In genomic region chr2:54388093-54388492, GRCh38 we compare ENCODE assay signal across 2 cellular contexts.
A peak's percentile ranks its signal among the peaks of the same experiment; 100 is the strongest.
TF ChIP-seq lines count a peak whose summit lies in the region.

No MANE protein-coding gene starts in this region.

TF ChIP-seq in SK-N-SH, 30 proteins besides CTCF, POLR2A, EP300 and RAD21 (continued from another document):
- TF ChIP-seq PBX3 (IDR thresholded peaks at IDR 0.05): peak; percentile 44; the same call in 1 of the 2 replicates
- TF ChIP-seq MEF2A (IDR thresholded peaks at IDR 0.05; ENCODE audit: borderline replicate concordance, low read depth): no peak
- TF ChIP-seq FOXM1 (IDR thresholded peaks at IDR 0.05; ENCODE audit: low read depth): no peak
- no peak for TF ChIP-seq USF1 (IDR thresholded peaks at IDR 0.05; ENCODE audit: borderline replicate concordance, low read depth)
- TF ChIP-seq USF2 (IDR thresholded peaks at IDR 0.05; ENCODE audit: borderline replicate concordance, low read depth, low read length): no peak
TF ChIP-seq in SK-N-SH: peak in this region for 1.

TF ChIP-seq in SK-N-SH treated with all-trans-retinoic acid at 6 μM for 48 hours, 23 proteins besides CTCF, POLR2A, EP300 and RAD21 (continued from another document):
- TF ChIP-seq TSHZ2 (CRISPR knock-in tag; IDR thresholded peaks at IDR 0.05) (no peak), TOX (CRISPR knock-in tag; IDR thresholded peaks at IDR 0.05; ENCODE audit: borderline replicate concordance) (no peak), ESRRG (CRISPR knock-in tag; IDR thresholded peaks at IDR 0.05) (no peak), ZFP30 (CRISPR knock-in tag; IDR thresholded peaks at IDR 0.05) (no peak), ZFP3 (CRISPR knock-in tag; IDR thresholded peaks at IDR 0.05) (no peak)
TF ChIP-seq in SK-N-SH treated with all-trans-retinoic acid at 6 μM for 48 hours: peak in this region for 0.
